12 cellular contexts compared by ENCODE assay signal in genomic region chr19:18013210-18013609, GRCh38. TPM values are rescaled to one million over a fixed set of nuclear protein-coding genes. Genes with fewer than 3 reads are reported as not detected.
DNase-seq lines count a peak whose midpoint lies in the region; ATAC-seq and TF ChIP-seq lines count a peak whose summit lies in the region.
"Had no signal": no experiment of that assay in that cellular context is flagged by ENCODE, and none has a peak within 500 bp of the region (broad histone marks: within the 10 kb centered on the region; RNA-seq: fewer than 3 reads in every experiment).

No MANE protein-coding gene starts in this region.

- H3K27me3 ChIP-seq in mammary epithelial cell (ENCODE audit: insufficient read depth, low read length), result no peaks in the 10 kb centered on the region
- no peaks in the 10 kb centered on the region for H3K27me3 ChIP-seq in neural progenitor cell
- H3K27me3 ChIP-seq in vagina, result no peaks in the 10 kb centered on the region
- H3K27me3 ChIP-seq: BLaER1, ovary had no signal

- 63% methylated on average over 8 of the region's 8 CpGs for WGBS in mammary epithelial cell (ENCODE audit: low coverage, missing lambda C conversion rate)

- peaks cover 68% of the 10 kb centered on the region for H3K4me1 Mint-ChIP-seq in stimulated activated naive CD8-positive, alpha-beta T cell treated with anti-CD3 and anti-CD28 coated beads, Interleukin-15, Interleukin-2, amounts not matched to agents 100 ng/mL and 50 ng/mL, for 24 hours (ENCODE audit: low read depth)
- peaks cover 37% of the 10 kb centered on the region for H3K4me1 Mint-ChIP-seq in neural progenitor cell

- peaks cover 37% of the 10 kb centered on the region for H3K36me3 Mint-ChIP-seq in stimulated activated naive CD8-positive, alpha-beta T cell treated with anti-CD3 and anti-CD28 coated beads, Interleukin-15, Interleukin-2, amounts not matched to agents 100 ng/mL and 50 ng/mL, for 24 hours (ENCODE audit: low read depth)
- no peaks in the 10 kb centered on the region for H3K36me3 Mint-ChIP-seq in neural progenitor cell

- H3K9me3 Mint-ChIP-seq in stimulated activated naive CD8-positive, alpha-beta T cell treated with anti-CD3 and anti-CD28 coated beads, Interleukin-15, Interleukin-2, amounts not matched to agents 100 ng/mL and 50 ng/mL, for 24 hours, result no peaks in the 10 kb centered on the region
- H3K9me3 Mint-ChIP-seq in neural progenitor cell, result no peaks in the 10 kb centered on the region

- BruUV-seq in mammary epithelial cell (replicated peaks; lab: Mats Ljungman, UMichigan), result TSS peak; percentile 29

- H3K4me3 Mint-ChIP-seq in stimulated activated naive CD8-positive, alpha-beta T cell treated with anti-CD3 and anti-CD28 coated beads, Interleukin-15, Interleukin-2, amounts not matched to agents 100 ng/mL and 50 ng/mL, for 24 hours, result peak overlapping the region; percentile 8
- H3K4me3 Mint-ChIP-seq in neural progenitor cell, result peak overlapping the region; percentile 7

- intact Hi-C loops in mammary epithelial cell (cut with micrococcal nuclease) (no loop called here), vagina (cut with DNase I) (no loop called here), head of caudate nucleus (cut with DNase I) (no loop called here)

- H3K4me3 ChIP-seq in mammary epithelial cell (replicated peaks in 1 of 3; ENCODE audit: insufficient read depth in 1 of 3, low read depth in 2 of 3, low read length in 3 of 3) (no peak overlapping the region), neural progenitor cell (no peak overlapping the region), vagina (no peak overlapping the region)
- H3K4me3 ChIP-seq: BLaER1, ovary had no signal

- no peak for ATAC-seq in stimulated activated naive CD8-positive, alpha-beta T cell treated with anti-CD3 and anti-CD28 coated beads, Interleukin-15, Interleukin-2, amounts not matched to agents 100 U/mL and 50 U/mL, for 24 hours
- no peak for ATAC-seq in GM21619 (IDR thresholded peaks at IDR 0.05; ENCODE audit: unreplicated experiment)

- no peak for TF ChIP-seq POLR2A in vagina (IDR thresholded peaks at IDR 0.05)

- H3K4me2 ChIP-seq in mammary epithelial cell (ENCODE audit: insufficient read depth, low read depth, low read length), result no peak overlapping the region
- H3K4me2 ChIP-seq in neural progenitor cell, result no peak overlapping the region
- H3K4me2 ChIP-seq: BLaER1 had no signal

- H3K79me2 ChIP-seq in mammary epithelial cell (ENCODE audit: insufficient read depth, low read length), result no peaks in the 10 kb centered on the region
- H3K79me2 ChIP-seq in neural progenitor cell (ENCODE audit: low read depth), result no peaks in the 10 kb centered on the region

- no peak for DNase-seq in stimulated activated naive CD8-positive, alpha-beta T cell treated with anti-CD3 and anti-CD28 coated beads, Interleukin-15, Interleukin-2, amounts not matched to agents 100 U/mL and 50 U/mL, for 24 hours
- DNase-seq in mammary epithelial cell, result no peak
- no peak for DNase-seq in neural progenitor cell (ENCODE audit: low spot score)
- no peak for DNase-seq in vagina (ENCODE audit: extremely low spot score in 2 of 2)
- DNase-seq in OCI-M1 (lab: John Stamatoyannopoulos, UW), result no peak
- DNase-seq in head of caudate nucleus, result no peak
- DNase-seq: activated CD8-positive, alpha-beta memory T cell treated with anti-CD3 and anti-CD28 coated beads, Interleukin-2, amount 50 U/mL, for 48 hours; islet precursor cell; ovary had no signal

- no peaks in the 10 kb centered on the region for H3K9me3 ChIP-seq in mammary epithelial cell (replicated peaks; ENCODE audit: insufficient read depth, low read length)
- no peaks in the 10 kb centered on the region for H3K9me3 ChIP-seq in neural progenitor cell (ENCODE audit: low read depth)
- H3K9me3 ChIP-seq in vagina, result no peaks in the 10 kb centered on the region
- H3K9me3 ChIP-seq: BLaER1, ovary had no signal

- no peaks in the 10 kb centered on the region for H3K27me3 Mint-ChIP-seq in stimulated activated naive CD8-positive, alpha-beta T cell treated with anti-CD3 and anti-CD28 coated beads, Interleukin-15, Interleukin-2, amounts not matched to agents 100 ng/mL and 50 ng/mL, for 24 hours
- peaks cover 12% of the 10 kb centered on the region for H3K27me3 Mint-ChIP-seq in neural progenitor cell (ENCODE audit: insufficient read depth, low read depth)

- H3K4me1 ChIP-seq in mammary epithelial cell (ENCODE audit: insufficient read depth, low read length), result peaks cover 2% of the 10 kb centered on the region
- H3K4me1 ChIP-seq in neural progenitor cell, result peaks cover 12% of the 10 kb centered on the region
- peaks cover 42% of the 10 kb centered on the region for H3K4me1 ChIP-seq in vagina

- H3F3A ChIP-seq in neural progenitor cell (ENCODE audit: low read depth), result peaks cover 14% of the 10 kb centered on the region

- TF ChIP-seq CTCF in mammary epithelial cell (conservative IDR thresholded peaks at IDR 0.05 in 1 of 2, IDR thresholded peaks at IDR 0.05 in 1 of 2; ENCODE audit: extremely low read depth in 1 of 2, insufficient read depth in 1 of 2, low read depth in 1 of 2, low read length in 2 of 2), result no peak
- no peak for TF ChIP-seq CTCF in neural progenitor cell (IDR thresholded peaks at IDR 0.05)
- no peak for TF ChIP-seq CTCF in vagina (IDR thresholded peaks at IDR 0.05)

- no peak overlapping the region for H3K27ac Mint-ChIP-seq in stimulated activated naive CD8-positive, alpha-beta T cell treated with anti-CD3 and anti-CD28 coated beads, Interleukin-15, Interleukin-2, amounts not matched to agents 100 ng/mL and 50 ng/mL, for 24 hours
- peak overlapping the region; percentile 35 for H3K27ac Mint-ChIP-seq in neural progenitor cell

- H3K27ac ChIP-seq in mammary epithelial cell (ENCODE audit: insufficient read depth, low read depth, low read length) (no peak overlapping the region), neural progenitor cell (no peak overlapping the region), vagina (peak overlapping the region; percentile 46)
- H3K27ac ChIP-seq: BLaER1, ovary had no signal

- dilution Hi-C loops in mammary epithelial cell (cut with HindIII; ENCODE audit: low sequenced_read_pairs), result no loop called here

- H2AFZ ChIP-seq in mammary epithelial cell (ENCODE audit: low read depth, low read length) (no peak overlapping the region), neural progenitor cell (replicated peaks) (no peak overlapping the region)

- H3K9ac ChIP-seq in mammary epithelial cell (ENCODE audit: insufficient read depth, low read length) (no peak overlapping the region), neural progenitor cell (no peak overlapping the region)

- in situ Hi-C loops in mammary epithelial cell (cut with MboI; ENCODE audit: low sequenced_read_pairs in 2 of 2), result loop anchor here in 1 of 2 donors (5.0 kb wide), 1 partner anchor 44 kb away; no protein-coding TSS in a partner anchor

- no peaks in the 10 kb centered on the region for H4K20me1 ChIP-seq in mammary epithelial cell (ENCODE audit: insufficient read depth, low read length)
- H4K20me1 ChIP-seq in neural progenitor cell (ENCODE audit: low read depth), result no peaks in the 10 kb centered on the region

- H3K36me3 ChIP-seq in mammary epithelial cell (ENCODE audit: insufficient read depth, low read length), result peaks cover 3% of the 10 kb centered on the region
- no peaks in the 10 kb centered on the region for H3K36me3 ChIP-seq in neural progenitor cell
- H3K36me3 ChIP-seq in vagina, result peaks cover 0 to 47% of the 10 kb centered on the region in 2 donors
- H3K36me3 ChIP-seq: ovary had no signal

- CTCF ChIA-PET in mammary epithelial cell (lab: Charles Lee; ENCODE audit: low non-redundant PET), result no interaction called here

RNA-seq across cellular contexts. Expression of gene ARRDC2, which starts 5.2 kb away (rescaled TPM):
- total RNA-seq in mammary epithelial cell, result 1 to 10 TPM; 4.2 to 6.9 TPM
- 3.4 TPM for polyA plus RNA-seq in mammary epithelial cell
- polyA minus RNA-seq in mammary epithelial cell, result not detected
- 4.7 and 14.4 TPM in 2 replicates for total RNA-seq in neural progenitor cell (ENCODE audit: low replicate concordance)
- total RNA-seq in vagina, result 54.5 TPM

RNA-seq across cellular contexts. Expression of gene KCNN1, which starts 46.3 kb away (rescaled TPM):
- total RNA-seq in mammary epithelial cell (under 1 TPM in 1 of 2 donors, not detected in 1; 0.24 TPM), neural progenitor cell (ENCODE audit: low replicate concordance) (1.8 and 5.5 TPM in 2 replicates), vagina (1.5 TPM)
- polyA plus RNA-seq in mammary epithelial cell, result 0.05 TPM
- not detected for polyA minus RNA-seq in mammary epithelial cell
